Comparison of ENCODE assay signal across 9 cellular contexts in genomic region chr10:90087197-90088007, GRCh38.
DNase-seq lines count a peak whose midpoint lies in the region; ATAC-seq lines count a peak whose summit lies in the region.
"Had no signal": no experiment of that assay in that cellular context is flagged by ENCODE, and none has a peak within 500 bp of the region (broad histone marks: within the 10 kb centered on the region; RNA-seq: fewer than 3 reads in every experiment).

No MANE protein-coding gene starts in this region.

- DNase-seq in activated CD4-positive, alpha-beta T cell treated with anti-CD3 and anti-CD28 coated beads for 48 hours: peak; percentile 26
- no peak for DNase-seq in activated CD4-positive, alpha-beta T cell treated with anti-CD3 and anti-CD28 coated beads, Interleukin-2, amount 10 ng/mL, durations not matched to agents 7 days and 5 days
- peak; percentile 84 for DNase-seq in OCI-M1 (lab: John Stamatoyannopoulos, UW)
- DNase-seq in renal cortical epithelial cell (ENCODE audit: low read depth): peak; percentile 11
- DNase-seq in T-helper 17 cell: no peak
- no peak for DNase-seq in activated CD4-positive, CD25-positive, alpha-beta regulatory T cell (lab: John Stamatoyannopoulos, UW)
- no peak for DNase-seq in immature natural killer cell

- H3K27ac Mint-ChIP-seq in activated CD4-positive, alpha-beta T cell treated with anti-CD3 and anti-CD28 coated beads, Interleukin-2, amount 10 ng/mL, durations not matched to agents 7 days and 5 days: no peak overlapping the region
- H3K27ac Mint-ChIP-seq in T-helper 17 cell (no peak overlapping the region), immature natural killer cell (no peak overlapping the region)

- no peaks in the 10 kb centered on the region for H3K9me3 ChIP-seq in T-helper 17 cell (ENCODE audit: control insufficient read depth, low read length, poor library complexity, severe bottlenecking)
- H3K9me3 ChIP-seq: neutrophil had no signal

- CTCF ChIA-PET in activated CD4-positive, alpha-beta T cell treated with anti-CD3 and anti-CD28 coated beads, Interleukin-2, amount 10 ng/mL, durations not matched to agents 7 days and 5 days (lab: Charles Lee): interaction anchor here (0.6 to 0.7 kb wide), 2 partner anchors 75 to 234 kb away, joined by 3 read pairs; no protein-coding TSS in a partner anchor

- POLR2A ChIA-PET in activated CD4-positive, alpha-beta T cell treated with anti-CD3 and anti-CD28 coated beads, Interleukin-2, amount 10 ng/mL, durations not matched to agents 7 days and 5 days (lab: Charles Lee): no interaction called here

- H3K4me1 Mint-ChIP-seq in activated CD4-positive, alpha-beta T cell treated with anti-CD3 and anti-CD28 coated beads, Interleukin-2, amount 10 ng/mL, durations not matched to agents 7 days and 5 days: no peaks in the 10 kb centered on the region
- no peaks in the 10 kb centered on the region for H3K4me1 Mint-ChIP-seq in T-helper 17 cell
- no peaks in the 10 kb centered on the region for H3K4me1 Mint-ChIP-seq in immature natural killer cell

- H3K36me3 Mint-ChIP-seq in activated CD4-positive, alpha-beta T cell treated with anti-CD3 and anti-CD28 coated beads, Interleukin-2, amount 10 ng/mL, durations not matched to agents 7 days and 5 days (ENCODE audit: low read depth): no peaks in the 10 kb centered on the region
- no peaks in the 10 kb centered on the region for H3K36me3 Mint-ChIP-seq in T-helper 17 cell (ENCODE audit: low read depth)
- H3K36me3 Mint-ChIP-seq in immature natural killer cell: no peaks in the 10 kb centered on the region

- peak; percentile 100 for ATAC-seq in HG02885 (IDR thresholded peaks at IDR 0.05; ENCODE audit: poor library complexity, unreplicated experiment)
- no peak for ATAC-seq in T-helper 17 cell

- H3K27me3 Mint-ChIP-seq in activated CD4-positive, alpha-beta T cell treated with anti-CD3 and anti-CD28 coated beads, Interleukin-2, amount 10 ng/mL, durations not matched to agents 7 days and 5 days: no peaks in the 10 kb centered on the region
- H3K27me3 Mint-ChIP-seq in T-helper 17 cell (no peaks in the 10 kb centered on the region), immature natural killer cell (ENCODE audit: low read depth in 3 of 3) (no peaks in the 10 kb centered on the region)

- H3K4me3 Mint-ChIP-seq in activated CD4-positive, alpha-beta T cell treated with anti-CD3 and anti-CD28 coated beads, Interleukin-2, amount 10 ng/mL, durations not matched to agents 7 days and 5 days: no peak overlapping the region
- H3K4me3 Mint-ChIP-seq in T-helper 17 cell (no peak overlapping the region), immature natural killer cell (no peak overlapping the region)

- H3K9me3 Mint-ChIP-seq in activated CD4-positive, alpha-beta T cell treated with anti-CD3 and anti-CD28 coated beads, Interleukin-2, amount 10 ng/mL, durations not matched to agents 7 days and 5 days: no peaks in the 10 kb centered on the region
- peaks cover 0 to 6% (median under 1%) of the 10 kb centered on the region in 6 donors for H3K9me3 Mint-ChIP-seq in immature natural killer cell

Comparison
In these comparisons a context has a peak if more than half of its experiments do, and no peak if none do; other contexts are left out.
1. DNase-seq: peak in activated CD4-positive, alpha-beta T cell treated with anti-CD3 and anti-CD28 coated beads for 48 hours (single experiment), OCI-M1 (single experiment) and renal cortical epithelial cell (single experiment); none in activated CD4-positive, alpha-beta T cell treated with anti-CD3 and anti-CD28 coated beads, Interleukin-2, amount 10 ng/mL, durations not matched to agents 7 days and 5 days (single experiment), T-helper 17 cell (0 of 3), activated CD4-positive, CD25-positive, alpha-beta regulatory T cell (0 of 4) and immature natural killer cell (0 of 3).